12 cellular contexts compared by ENCODE assay signal in the genomic region with DNA sequence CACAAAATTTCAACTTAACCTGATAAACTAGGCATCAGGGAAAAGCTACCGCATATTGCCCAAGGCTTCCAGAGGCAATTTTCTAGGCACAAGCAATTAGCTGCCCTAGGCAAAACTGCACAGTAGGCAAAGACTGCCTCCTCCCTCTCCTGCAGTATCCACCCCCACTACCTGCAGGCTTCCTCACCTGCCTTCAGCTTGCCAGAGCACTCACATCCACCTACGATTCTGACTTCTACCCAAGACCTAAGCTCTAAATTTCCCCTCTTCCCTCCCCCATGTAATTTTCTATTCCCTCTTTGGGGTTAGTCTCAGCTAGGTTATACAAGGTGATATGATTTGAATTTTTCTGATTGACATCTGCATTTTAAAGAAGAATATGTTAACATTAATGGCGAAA. TPM values are rescaled to one million over a fixed set of nuclear protein-coding genes. Genes with fewer than 3 reads are reported as not detected.
"Had no signal": no experiment of that assay in that cellular context is flagged by ENCODE, and none has a peak within 500 bp of the region (broad histone marks: within the 10 kb centered on the region; RNA-seq: fewer than 3 reads in every experiment).

No MANE protein-coding gene starts in this region.

- H3K4me3 ChIP-seq: GM23248, HAP-1 had no signal

- ATAC-seq: HCT116, HepG2 had no signal

- H3K27ac ChIP-seq: GM23248, KMS-11 had no signal

- H3K27me3 Mint-ChIP-seq: IgD-negative memory B cell had no signal

- H3K27ac Mint-ChIP-seq: HFFc6, IgD-negative memory B cell had no signal

- DNase-seq: GM23248, GOT3, H7, HFFc6, KBM-7 had no signal

- H3K4me1 ChIP-seq: HAP-1 had no signal

- H3K4me1 Mint-ChIP-seq: IgD-negative memory B cell had no signal

- H3K4me3 Mint-ChIP-seq: HFFc6, IgD-negative memory B cell had no signal

- H3K36me3 ChIP-seq: HAP-1 had no signal

- H3K9ac ChIP-seq: GM23248, KMS-11 had no signal

RNA-seq across cellular contexts. Expression of a gene that starts 21.9 kb away (rescaled TPM):
- total RNA-seq: GM23248, H4, H7, HepG2, HFFc6, HT-29 had no signal
- polyA plus RNA-seq: GM23248, HepG2, IgD-negative memory B cell had no signal
